In the genomic region with DNA sequence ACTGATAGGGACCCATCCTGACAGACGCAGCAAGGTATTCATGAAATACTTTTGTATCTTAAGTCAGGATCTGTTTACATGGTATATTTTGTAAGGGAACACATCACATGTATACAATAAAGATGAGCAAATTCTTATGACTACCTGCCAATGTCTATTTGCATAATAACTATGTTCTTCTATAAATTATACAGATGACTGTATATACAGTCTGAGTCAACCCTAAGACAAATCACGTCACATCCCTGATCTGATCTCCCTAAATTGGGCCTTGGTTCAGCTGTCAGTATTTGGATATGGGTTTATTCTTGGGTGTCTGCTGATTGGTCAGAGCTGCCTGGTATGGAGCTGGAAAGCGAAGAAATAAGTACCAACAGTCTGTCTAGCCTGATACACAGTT, we compare ENCODE assay signal across 28 cellular contexts.
"Had no signal": no experiment of that assay in that cellular context is flagged by ENCODE, and none has a peak within 500 bp of the region (broad histone marks: within the 10 kb centered on the region; RNA-seq: fewer than 3 reads in every experiment).

No MANE protein-coding gene starts in this region.

- H3K9me3 ChIP-seq: suprapubic skin, testis, thoracic aorta, thyroid gland, tibial artery, tibial nerve, transverse colon, upper lobe of left lung, upper lobe of right lung, uterus, vagina had no signal

- H3K27me3 Mint-ChIP-seq: stimulated activated memory B cell treated with anti-CD40 and anti-IgM and Interleukin-4, amounts not matched to agents 10 μg/mL and 1 μg/mL and 100 μg/mL, for 72 hours; stimulated activated naive B cell treated with anti-CD40 and anti-IgM and Interleukin-4, amounts not matched to agents 10 μg/mL and 1 μg/mL and 100 μg/mL, for 72 hours; stimulated activated naive CD8-positive, alpha-beta T cell treated with anti-CD3 and anti-CD28 coated beads, Interleukin-15, amount 100 ng/mL, for 72 hours; stimulated activated naive CD8-positive, alpha-beta T cell treated with anti-CD3 and anti-CD28 coated beads, Interleukin-15, Interleukin-2, amounts not matched to agents 100 ng/mL and 50 ng/mL, for 24 hours; type B pancreatic cell had no signal

- H3K27ac ChIP-seq: stomach, suprapubic skin, testis, thoracic aorta, thyroid gland, tibial artery, tibial nerve, transverse colon, upper lobe of left lung, upper lobe of right lung, uterus, vagina had no signal

- H3K4me3 ChIP-seq: stomach, suprapubic skin, testis, thoracic aorta, thyroid gland, tibial artery, tibial nerve, transverse colon, upper lobe of left lung, upper lobe of right lung, uterus, vagina had no signal

- H3K36me3 Mint-ChIP-seq: stimulated activated effector memory CD8-positive, alpha-beta T cell treated with anti-CD3 and anti-CD28 coated beads, Interleukin-12 subunit alpha, Interleukin-12 subunit beta, amount 100 ng/mL, for 72 hours; stimulated activated memory B cell treated with anti-CD40 and anti-IgM and Interleukin-4, amounts not matched to agents 10 μg/mL and 1 μg/mL and 100 μg/mL, for 72 hours; stimulated activated naive B cell treated with anti-CD40 and anti-IgM and Interleukin-4, amounts not matched to agents 10 μg/mL and 1 μg/mL and 100 μg/mL, for 72 hours had no signal

- H3K27ac Mint-ChIP-seq: stimulated activated effector memory CD8-positive, alpha-beta T cell treated with anti-CD3 and anti-CD28 coated beads, Interleukin-12 subunit alpha, Interleukin-12 subunit beta, amount 100 ng/mL, for 72 hours; stimulated activated memory B cell treated with anti-CD40 and anti-IgM and Interleukin-4, amounts not matched to agents 10 μg/mL and 1 μg/mL and 100 μg/mL, for 72 hours; stimulated activated naive B cell treated with anti-CD40 and anti-IgM and Interleukin-4, amounts not matched to agents 10 μg/mL and 1 μg/mL and 100 μg/mL, for 72 hours; stimulated activated naive CD8-positive, alpha-beta T cell treated with anti-CD3 and anti-CD28 coated beads, Interleukin-15, amount 100 ng/mL, for 72 hours; stimulated activated naive CD8-positive, alpha-beta T cell treated with anti-CD3 and anti-CD28 coated beads, Interleukin-15, Interleukin-2, amounts not matched to agents 100 ng/mL and 50 ng/mL, for 24 hours; type B pancreatic cell had no signal

- H3K27me3 ChIP-seq: suprapubic skin, testis, thyroid gland, tibial artery, transverse colon, upper lobe of left lung, upper lobe of right lung, uterus, vagina had no signal

- H3K4me1 Mint-ChIP-seq: stimulated activated effector memory CD8-positive, alpha-beta T cell treated with anti-CD3 and anti-CD28 coated beads, Interleukin-12 subunit alpha, Interleukin-12 subunit beta, amount 100 ng/mL, for 72 hours; stimulated activated memory B cell treated with anti-CD40 and anti-IgM and Interleukin-4, amounts not matched to agents 10 μg/mL and 1 μg/mL and 100 μg/mL, for 72 hours; stimulated activated naive B cell treated with anti-CD40 and anti-IgM and Interleukin-4, amounts not matched to agents 10 μg/mL and 1 μg/mL and 100 μg/mL, for 72 hours; stimulated activated naive CD8-positive, alpha-beta T cell treated with anti-CD3 and anti-CD28 coated beads, Interleukin-15, amount 100 ng/mL, for 72 hours had no signal

- DNase-seq: stimulated activated CD4-positive, alpha-beta T cell treated with anti-CD3 and anti-CD28 coated beads, Interleukin-2, amount 100 ng/mL, for 48 hours; stimulated activated CD4-positive, alpha-beta T cell treated with anti-CD3 and anti-CD28 coated beads, Interleukin-4, amount 100 ng/mL, for 1 hour; stimulated activated CD4-positive, alpha-beta T cell treated with anti-CD3 and anti-CD28 coated beads, Interleukin-4, amount 100 ng/mL, for 24 hours; stimulated activated CD4-positive, alpha-beta T cell treated with anti-CD3 and anti-CD28 coated beads, Interleukin-4, amount 100 ng/mL, for 4 hours; stimulated activated CD8-positive, alpha-beta memory T cell treated with anti-CD3 and anti-CD28 coated beads, Interleukin-4, amount 100 ng/mL, for 48 hours; stimulated activated naive B cell treated with anti-CD40 and anti-IgM and Interleukin-4, amounts not matched to agents 10 μg/mL and 1 μg/mL and 100 μg/mL, for 72 hours; stimulated activated naive CD4-positive, alpha-beta T cell; stimulated activated naive CD4-positive, alpha-beta T cell treated with Interleukin-2 at 50 U/mL for 16 hours; stimulated activated naive CD8-positive, alpha-beta T cell treated with anti-CD3 and anti-CD28 coated beads, Interleukin-15, amount 100 ng/mL, for 72 hours; stimulated activated naive CD8-positive, alpha-beta T cell treated with anti-CD3 and anti-CD28 coated beads, Interleukin-15, Interleukin-2, amounts not matched to agents 100 U/mL and 50 U/mL, for 24 hours; stomach; substantia nigra; testis; thyroid gland; tibial artery; transverse colon; trophoblast cell; upper lobe of left lung; upper lobe of right lung; uterus had no signal

- H3K4me1 ChIP-seq: stomach, suprapubic skin, testis, thyroid gland, tibial artery, tibial nerve, transverse colon, upper lobe of left lung, upper lobe of right lung, uterus, vagina had no signal

- H3K36me3 ChIP-seq: stomach, suprapubic skin, thoracic aorta, thyroid gland, tibial nerve, transverse colon, upper lobe of left lung, upper lobe of right lung, uterus, vagina had no signal

- ATAC-seq: stimulated activated effector memory CD8-positive, alpha-beta T cell treated with anti-CD3 and anti-CD28 coated beads, Interleukin-12 subunit alpha, Interleukin-12 subunit beta, amount 100 ng/mL, for 72 hours; stimulated activated memory B cell treated with anti-CD40 and anti-IgM and Interleukin-4, amounts not matched to agents 10 μg/mL and 1 μg/mL and 100 μg/mL, for 72 hours; stimulated activated naive B cell treated with anti-CD40 and anti-IgM and Interleukin-4, amounts not matched to agents 10 μg/mL and 1 μg/mL and 100 μg/mL, for 72 hours; stimulated activated naive CD8-positive, alpha-beta T cell treated with anti-CD3 and anti-CD28 coated beads, Interleukin-15, amount 100 ng/mL, for 72 hours; stimulated activated naive CD8-positive, alpha-beta T cell treated with anti-CD3 and anti-CD28 coated beads, Interleukin-15, Interleukin-2, amounts not matched to agents 100 U/mL and 50 U/mL, for 24 hours; upper lobe of right lung had no signal

- H3K9me3 Mint-ChIP-seq: stimulated activated effector memory CD8-positive, alpha-beta T cell treated with anti-CD3 and anti-CD28 coated beads, Interleukin-12 subunit alpha, Interleukin-12 subunit beta, amount 100 ng/mL, for 72 hours; stimulated activated naive CD8-positive, alpha-beta T cell treated with anti-CD3 and anti-CD28 coated beads, Interleukin-15, amount 100 ng/mL, for 72 hours; stimulated activated naive CD8-positive, alpha-beta T cell treated with anti-CD3 and anti-CD28 coated beads, Interleukin-15, Interleukin-2, amounts not matched to agents 100 ng/mL and 50 ng/mL, for 24 hours; type B pancreatic cell had no signal

- H3K4me3 Mint-ChIP-seq: stimulated activated effector memory CD8-positive, alpha-beta T cell treated with anti-CD3 and anti-CD28 coated beads, Interleukin-12 subunit alpha, Interleukin-12 subunit beta, amount 100 ng/mL, for 72 hours; stimulated activated memory B cell treated with anti-CD40 and anti-IgM and Interleukin-4, amounts not matched to agents 10 μg/mL and 1 μg/mL and 100 μg/mL, for 72 hours; stimulated activated naive B cell treated with anti-CD40 and anti-IgM and Interleukin-4, amounts not matched to agents 10 μg/mL and 1 μg/mL and 100 μg/mL, for 72 hours; stimulated activated naive CD8-positive, alpha-beta T cell treated with anti-CD3 and anti-CD28 coated beads, Interleukin-15, amount 100 ng/mL, for 72 hours; stimulated activated naive CD8-positive, alpha-beta T cell treated with anti-CD3 and anti-CD28 coated beads, Interleukin-15, Interleukin-2, amounts not matched to agents 100 ng/mL and 50 ng/mL, for 24 hours; type B pancreatic cell had no signal
